In the genomic region with DNA sequence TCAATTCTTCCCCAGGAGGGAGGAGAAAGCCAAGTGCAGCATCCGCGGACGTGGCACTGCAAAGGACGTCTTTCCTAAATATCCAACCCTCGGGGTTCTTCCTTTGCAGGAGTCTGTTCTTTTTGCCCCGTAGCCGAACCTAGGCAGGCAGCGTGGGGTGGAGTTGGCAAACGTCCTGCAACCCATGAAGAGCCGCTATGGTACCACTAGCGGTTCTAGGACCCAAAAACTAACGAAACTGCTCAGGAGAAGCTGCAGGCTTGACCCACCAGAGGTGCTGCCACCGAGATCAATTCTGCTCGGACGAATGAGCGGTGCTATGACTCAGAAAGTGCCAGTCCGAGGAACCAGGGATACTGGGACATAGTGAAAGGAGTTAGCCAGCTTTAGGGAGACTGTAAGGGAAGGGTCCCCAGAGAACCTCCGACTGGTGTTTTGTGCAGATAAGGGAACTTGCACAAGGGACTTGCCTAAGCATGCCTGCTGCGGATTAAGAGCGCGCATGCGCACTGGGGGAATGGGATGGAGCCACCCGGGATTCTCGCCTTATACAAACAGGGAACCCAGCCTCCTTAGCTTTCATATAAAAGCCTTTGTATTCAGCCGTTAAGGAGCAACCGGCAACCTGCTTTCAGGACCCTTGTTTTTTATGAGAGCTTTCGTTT, we compare ENCODE assay signal across 1 cellular context.
A peak's percentile ranks its signal among the peaks of the same experiment; 100 is the strongest.
TF ChIP-seq lines count a peak whose summit lies in the region.

No MANE protein-coding gene starts in this region.

TF ChIP-seq in GM12878, 131 proteins besides CTCF, POLR2A, EP300 and RAD21 (continued from another document):
- peak; percentile 15; the same call in 1 of the 2 replicates for TF ChIP-seq NBN (IDR thresholded peaks at IDR 0.05)
- TF ChIP-seq, protein P1, sequence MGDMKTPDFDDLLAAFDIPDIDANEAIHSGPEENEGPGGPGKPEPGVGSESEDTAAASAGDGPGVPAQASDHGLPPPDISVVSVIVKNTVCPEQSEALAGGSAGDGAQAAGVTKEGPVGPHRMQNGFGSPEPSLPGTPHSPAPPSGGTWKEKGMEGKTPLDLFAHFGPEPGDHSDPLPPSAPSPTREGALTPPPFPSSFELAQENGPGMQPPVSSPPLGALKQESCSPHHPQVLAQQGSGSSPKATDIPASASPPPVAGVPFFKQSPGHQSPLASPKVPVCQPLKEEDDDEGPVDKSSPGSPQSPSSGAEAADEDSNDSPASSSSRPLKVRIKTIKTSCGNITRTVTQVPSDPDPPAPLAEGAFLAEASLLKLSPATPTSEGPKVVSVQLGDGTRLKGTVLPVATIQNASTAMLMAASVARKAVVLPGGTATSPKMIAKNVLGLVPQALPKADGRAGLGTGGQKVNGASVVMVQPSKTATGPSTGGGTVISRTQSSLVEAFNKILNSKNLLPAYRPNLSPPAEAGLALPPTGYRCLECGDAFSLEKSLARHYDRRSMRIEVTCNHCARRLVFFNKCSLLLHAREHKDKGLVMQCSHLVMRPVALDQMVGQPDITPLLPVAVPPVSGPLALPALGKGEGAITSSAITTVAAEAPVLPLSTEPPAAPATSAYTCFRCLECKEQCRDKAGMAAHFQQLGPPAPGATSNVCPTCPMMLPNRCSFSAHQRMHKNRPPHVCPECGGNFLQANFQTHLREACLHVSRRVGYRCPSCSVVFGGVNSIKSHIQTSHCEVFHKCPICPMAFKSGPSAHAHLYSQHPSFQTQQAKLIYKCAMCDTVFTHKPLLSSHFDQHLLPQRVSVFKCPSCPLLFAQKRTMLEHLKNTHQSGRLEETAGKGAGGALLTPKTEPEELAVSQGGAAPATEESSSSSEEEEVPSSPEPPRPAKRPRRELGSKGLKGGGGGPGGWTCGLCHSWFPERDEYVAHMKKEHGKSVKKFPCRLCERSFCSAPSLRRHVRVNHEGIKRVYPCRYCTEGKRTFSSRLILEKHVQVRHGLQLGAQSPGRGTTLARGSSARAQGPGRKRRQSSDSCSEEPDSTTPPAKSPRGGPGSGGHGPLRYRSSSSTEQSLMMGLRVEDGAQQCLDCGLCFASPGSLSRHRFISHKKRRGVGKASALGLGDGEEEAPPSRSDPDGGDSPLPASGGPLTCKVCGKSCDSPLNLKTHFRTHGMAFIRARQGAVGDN (IDR thresholded peaks at IDR 0.05), result peak; percentile 39
- peak; percentile 15 to 43; a peak in 3 of 4 replicates for TF ChIP-seq IKZF2 (IDR thresholded peaks at IDR 0.05)
- 0 out of 4 replicates have a peak, but pooled peaks of 1 of the 2 experiments have one; percentile 7 for TF ChIP-seq BHLHE40 (IDR thresholded peaks at IDR 0.05; ENCODE audit: borderline replicate concordance in 1 of 2, low read depth in 2 of 2, low read length in 1 of 2)
- TF ChIP-seq, protein P2, sequence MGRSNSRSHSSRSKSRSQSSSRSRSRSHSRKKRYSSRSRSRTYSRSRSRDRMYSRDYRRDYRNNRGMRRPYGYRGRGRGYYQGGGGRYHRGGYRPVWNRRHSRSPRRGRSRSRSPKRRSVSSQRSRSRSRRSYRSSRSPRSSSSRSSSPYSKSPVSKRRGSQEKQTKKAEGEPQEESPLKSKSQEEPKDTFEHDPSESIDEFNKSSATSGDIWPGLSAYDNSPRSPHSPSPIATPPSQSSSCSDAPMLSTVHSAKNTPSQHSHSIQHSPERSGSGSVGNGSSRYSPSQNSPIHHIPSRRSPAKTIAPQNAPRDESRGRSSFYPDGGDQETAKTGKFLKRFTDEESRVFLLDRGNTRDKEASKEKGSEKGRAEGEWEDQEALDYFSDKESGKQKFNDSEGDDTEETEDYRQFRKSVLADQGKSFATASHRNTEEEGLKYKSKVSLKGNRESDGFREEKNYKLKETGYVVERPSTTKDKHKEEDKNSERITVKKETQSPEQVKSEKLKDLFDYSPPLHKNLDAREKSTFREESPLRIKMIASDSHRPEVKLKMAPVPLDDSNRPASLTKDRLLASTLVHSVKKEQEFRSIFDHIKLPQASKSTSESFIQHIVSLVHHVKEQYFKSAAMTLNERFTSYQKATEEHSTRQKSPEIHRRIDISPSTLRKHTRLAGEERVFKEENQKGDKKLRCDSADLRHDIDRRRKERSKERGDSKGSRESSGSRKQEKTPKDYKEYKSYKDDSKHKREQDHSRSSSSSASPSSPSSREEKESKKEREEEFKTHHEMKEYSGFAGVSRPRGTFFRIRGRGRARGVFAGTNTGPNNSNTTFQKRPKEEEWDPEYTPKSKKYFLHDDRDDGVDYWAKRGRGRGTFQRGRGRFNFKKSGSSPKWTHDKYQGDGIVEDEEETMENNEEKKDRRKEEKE (IDR thresholded peaks at IDR 0.05), result no peak
- TF ChIP-seq, protein P3, sequence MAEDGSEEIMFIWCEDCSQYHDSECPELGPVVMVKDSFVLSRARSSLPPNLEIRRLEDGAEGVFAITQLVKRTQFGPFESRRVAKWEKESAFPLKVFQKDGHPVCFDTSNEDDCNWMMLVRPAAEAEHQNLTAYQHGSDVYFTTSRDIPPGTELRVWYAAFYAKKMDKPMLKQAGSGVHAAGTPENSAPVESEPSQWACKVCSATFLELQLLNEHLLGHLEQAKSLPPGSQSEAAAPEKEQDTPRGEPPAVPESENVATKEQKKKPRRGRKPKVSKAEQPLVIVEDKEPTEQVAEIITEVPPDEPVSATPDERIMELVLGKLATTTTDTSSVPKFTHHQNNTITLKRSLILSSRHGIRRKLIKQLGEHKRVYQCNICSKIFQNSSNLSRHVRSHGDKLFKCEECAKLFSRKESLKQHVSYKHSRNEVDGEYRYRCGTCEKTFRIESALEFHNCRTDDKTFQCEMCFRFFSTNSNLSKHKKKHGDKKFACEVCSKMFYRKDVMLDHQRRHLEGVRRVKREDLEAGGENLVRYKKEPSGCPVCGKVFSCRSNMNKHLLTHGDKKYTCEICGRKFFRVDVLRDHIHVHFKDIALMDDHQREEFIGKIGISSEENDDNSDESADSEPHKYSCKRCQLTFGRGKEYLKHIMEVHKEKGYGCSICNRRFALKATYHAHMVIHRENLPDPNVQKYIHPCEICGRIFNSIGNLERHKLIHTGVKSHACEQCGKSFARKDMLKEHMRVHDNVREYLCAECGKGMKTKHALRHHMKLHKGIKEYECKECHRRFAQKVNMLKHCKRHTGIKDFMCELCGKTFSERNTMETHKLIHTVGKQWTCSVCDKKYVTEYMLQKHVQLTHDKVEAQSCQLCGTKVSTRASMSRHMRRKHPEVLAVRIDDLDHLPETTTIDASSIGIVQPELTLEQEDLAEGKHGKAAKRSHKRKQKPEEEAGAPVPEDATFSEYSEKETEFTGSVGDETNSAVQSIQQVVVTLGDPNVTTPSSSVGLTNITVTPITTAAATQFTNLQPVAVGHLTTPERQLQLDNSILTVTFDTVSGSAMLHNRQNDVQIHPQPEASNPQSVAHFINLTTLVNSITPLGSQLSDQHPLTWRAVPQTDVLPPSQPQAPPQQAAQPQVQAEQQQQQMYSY (CRISPR knock-in tag; IDR thresholded peaks at IDR 0.05), result no peak
- TF ChIP-seq CEBPB (IDR thresholded peaks at IDR 0.05; ENCODE audit: borderline replicate concordance in 1 of 2, low read depth in 2 of 2, low read length in 2 of 2), result peak in 1 of 2 experiments; percentile 10; a peak in 1 of 4 replicates
- 0 out of 2 replicates have a peak, but pooled peaks have one; percentile 39 for TF ChIP-seq ZBED1 (IDR thresholded peaks at IDR 0.05; ENCODE audit: borderline replicate concordance)
- 0 out of 2 replicates have a peak, but pooled peaks have one; percentile 9 for TF ChIP-seq NR2F1 (conservative IDR thresholded peaks at IDR 0.05)
- TF ChIP-seq POLR2AphosphoS5 (IDR thresholded peaks at IDR 0.05; ENCODE audit: low read length), result no peak; the same call in 1 of the 2 replicates
- TF ChIP-seq CREM (IDR thresholded peaks at IDR 0.05; ENCODE audit: low read depth), result peak; percentile 15; the same call in 1 of the 2 replicates
